ENCODE assay signal across 8 cellular contexts in genomic region chr1:225428066-225428878, GRCh38. TPM values are rescaled to one million over a fixed set of nuclear protein-coding genes. Genes with fewer than 3 reads are reported as not detected.
DNase-seq lines count a peak whose midpoint lies in the region; ATAC-seq and TF ChIP-seq lines count a peak whose summit lies in the region.

No MANE protein-coding gene starts in this region.

- H3K4me1 ChIP-seq in BLaER1 treated with 17β-estradiol and CSF1 and Interleukin-3, amounts not matched to agents 10 nM and 100 nM: peaks cover 40 to 50% (median 43%) of the 10 kb centered on the region in 10 experiments
- H3K4me1 ChIP-seq in right lobe of liver: peaks cover 0 to 34% (median 5%) of the 10 kb centered on the region in 4 donors

- H3K4me3 Mint-ChIP-seq in dendritic cell treated with granulocyte-macrophage colony-stimulating factor and Interleukin-4, amounts not matched to agents 40 ng/mL and 50 ng/mL, for 4 days: peak overlapping the region; percentile 84

- peak overlapping the region; percentile 78 for H3K27ac Mint-ChIP-seq in dendritic cell treated with granulocyte-macrophage colony-stimulating factor and Interleukin-4, amounts not matched to agents 40 ng/mL and 50 ng/mL, for 4 days

- H3K36me3 ChIP-seq in BLaER1 treated with 17β-estradiol and CSF1 and Interleukin-3, amounts not matched to agents 10 nM and 100 nM: peaks cover 3 to 17% (median 9%) of the 10 kb centered on the region in 11 experiments; a peak in 19 of 22 replicates
- H3K36me3 ChIP-seq in right lobe of liver: no peaks in the 10 kb centered on the region

- ATAC-seq in GM19324 (IDR thresholded peaks at IDR 0.05; ENCODE audit: low FRiP score, unreplicated experiment) (peak; percentile 92), HG03457 (IDR thresholded peaks at IDR 0.05; ENCODE audit: unreplicated experiment) (peak; percentile 90), right lobe of liver (peak; percentile 90 to 98 (median 94))

- H3K9me3 Mint-ChIP-seq in dendritic cell treated with granulocyte-macrophage colony-stimulating factor and Interleukin-4, amounts not matched to agents 40 ng/mL and 50 ng/mL, for 4 days: no peaks in the 10 kb centered on the region

- H3K9ac ChIP-seq in BLaER1 treated with 17β-estradiol and CSF1 and Interleukin-3, amounts not matched to agents 10 nM and 100 nM: peak overlapping the region; percentile 91 to 99 (median 98)

- peaks cover 5% of the 10 kb centered on the region for H3K36me3 Mint-ChIP-seq in dendritic cell treated with granulocyte-macrophage colony-stimulating factor and Interleukin-4, amounts not matched to agents 40 ng/mL and 50 ng/mL, for 4 days (ENCODE audit: low read depth)

- peaks cover 29 to 45% (median 40%) of the 10 kb centered on the region in 11 experiments; a peak in 21 of 22 replicates for H4K20me1 ChIP-seq in BLaER1 treated with 17β-estradiol and CSF1 and Interleukin-3, amounts not matched to agents 10 nM and 100 nM

- H3K4me2 ChIP-seq in BLaER1 treated with 17β-estradiol and CSF1 and Interleukin-3, amounts not matched to agents 10 nM and 100 nM: peak overlapping the region; percentile 69 to 92 (median 86)

- intact Hi-C loops in dendritic cell treated with granulocyte-macrophage colony-stimulating factor and Interleukin-4, amounts not matched to agents 40 ng/mL and 50 ng/mL, for 4 days (cut with micrococcal nuclease): loop anchor here (1.0 to 2.0 kb wide), 2 partner anchors 17 to 39 kb away; no protein-coding TSS in a partner anchor
- intact Hi-C loops in right lobe of liver (cut with DNase I): no loop called here

- peak overlapping the region; percentile 81 to 100 (median 97) for H3K27ac ChIP-seq in BLaER1 treated with 17β-estradiol and CSF1 and Interleukin-3, amounts not matched to agents 10 nM and 100 nM
- H3K27ac ChIP-seq in right lobe of liver: peak overlapping the region; percentile 95 to 98 (median 97)

- H3K4me1 Mint-ChIP-seq in dendritic cell treated with granulocyte-macrophage colony-stimulating factor and Interleukin-4, amounts not matched to agents 40 ng/mL and 50 ng/mL, for 4 days (ENCODE audit: low read depth): peaks cover 35% of the 10 kb centered on the region

- peak; percentile 92 for TF ChIP-seq POLR2A in right lobe of liver (IDR thresholded peaks at IDR 0.05)

- DNase-seq in NCI-H526 (lab: John Stamatoyannopoulos, UW): peak; percentile 76 to 92
- DNase-seq in activated CD4-positive, alpha-beta T cell treated with anti-CD3 and anti-CD28 coated beads, Interleukin-2, amount 50 U/mL, for 4 hours: peak; percentile 85 to 89
- DNase-seq in right lobe of liver: peak; percentile 96 to 98 (median 97)
- DNase-seq in stimulated activated CD4-positive, alpha-beta T cell treated with anti-CD3 and anti-CD28 coated beads, Interleukin-4, amount 100 ng/mL, for 24 hours: peak; percentile 89

- H3K9me3 ChIP-seq in BLaER1 treated with 17β-estradiol and CSF1 and Interleukin-3, amounts not matched to agents 10 nM and 100 nM (replicated peaks in 1 of 11): peaks cover 8 to 18% (median 16%) of the 10 kb centered on the region in 11 experiments; a peak in 18 of 22 replicates
- no peaks in the 10 kb centered on the region for H3K9me3 ChIP-seq in right lobe of liver

- no peaks in the 10 kb centered on the region for H3K27me3 ChIP-seq in BLaER1 treated with 17β-estradiol and CSF1 and Interleukin-3, amounts not matched to agents 10 nM and 100 nM
- no peaks in the 10 kb centered on the region for H3K27me3 ChIP-seq in right lobe of liver

- H3K4me3 ChIP-seq in BLaER1 treated with 17β-estradiol and CSF1 and Interleukin-3, amounts not matched to agents 10 nM and 100 nM: peak overlapping the region; percentile 82 to 98 (median 94)
- H3K4me3 ChIP-seq in right lobe of liver: peak overlapping the region; percentile 91 to 98 (median 94)

- WGBS in right lobe of liver (ENCODE audit: insufficient coverage, low coverage, low lambda C conversion rate, missing lambda C conversion rate): under 1% methylated on average over 28 of the region's 81 CpGs

- peaks cover under 1% of the 10 kb centered on the region for H3K27me3 Mint-ChIP-seq in dendritic cell treated with granulocyte-macrophage colony-stimulating factor and Interleukin-4, amounts not matched to agents 40 ng/mL and 50 ng/mL, for 4 days

- no peak for TF ChIP-seq CTCF in right lobe of liver (IDR thresholded peaks at IDR 0.05)

RNA-seq across cellular contexts. Expression of gene LBR, which starts 0.4 kb away (rescaled TPM):
- 10 to 100 TPM; 21.9 to 41.8 (median 31.4) TPM for total RNA-seq in right lobe of liver

Comparison
In these comparisons a context has a peak if more than half of its experiments do, and no peak if none do; other contexts are left out.
1. Peak in every context shown above with its lines: DNase-seq, ATAC-seq, H3K4me3 ChIP-seq and H3K27ac ChIP-seq.